Comparison of ENCODE assay signal across 12 cellular contexts in genomic region chr20:5150226-5151076, GRCh38. TPM values are rescaled to one million over a fixed set of nuclear protein-coding genes. Genes with fewer than 3 reads are reported as not detected.
DNase-seq lines count a peak whose midpoint lies in the region; ATAC-seq and TF ChIP-seq lines count a peak whose summit lies in the region.
"Had no signal": no experiment of that assay in that cellular context is flagged by ENCODE, and none has a peak within 500 bp of the region (broad histone marks: within the 10 kb centered on the region; RNA-seq: fewer than 3 reads in every experiment).

No MANE protein-coding gene starts in this region.

- peak overlapping the region; percentile 40 for H3K27ac ChIP-seq in colonic mucosa

- no peak overlapping the region for H3K9ac ChIP-seq in colonic mucosa (ENCODE audit: low read depth in 2 of 2, low read length in 2 of 2)

- intact Hi-C loops in colonic mucosa (cut with DNase I) = no loop called here

- no peak overlapping the region for H3K4me3 ChIP-seq in MG63
- no peak overlapping the region for H3K4me3 ChIP-seq in colonic mucosa

- no peak for TF ChIP-seq CTCF in colonic mucosa (IDR thresholded peaks at IDR 0.05)

- H3K9me3 ChIP-seq in MG63 (no peaks in the 10 kb centered on the region), colonic mucosa (no peaks in the 10 kb centered on the region)

- ATAC-seq in left lobe of liver = peak; percentile 80
- ATAC-seq in GM18909 (IDR thresholded peaks at IDR 0.05; ENCODE audit: poor library complexity, unreplicated experiment) = no peak
- no peak for ATAC-seq in GM21423 (IDR thresholded peaks at IDR 0.05; ENCODE audit: unreplicated experiment)

- no peaks in the 10 kb centered on the region for H3K27me3 ChIP-seq in MG63
- H3K27me3 ChIP-seq in colonic mucosa = no peaks in the 10 kb centered on the region

- DNase-seq in A172 (ENCODE audit: low spot score) (peak; percentile 48), MG63 (peak; percentile 24), colonic mucosa (peak; percentile 27), left lobe of liver (ENCODE audit: low spot score) (peak; percentile 75), COLO829 (ENCODE audit: low spot score) (no peak)
- no peak for DNase-seq in activated CD4-positive, alpha-beta T cell treated with anti-CD3 and anti-CD28 coated beads, Interleukin-2, amount 50 U/mL, for 4 hours
- DNase-seq: activated CD4-positive, alpha-beta memory T cell treated with anti-CD3 and anti-CD28 coated beads, Interleukin-2, amount 10 ng/mL, durations not matched to agents 7 days and 5 days; NCI-H2081; stimulated activated CD4-positive, alpha-beta T cell treated with anti-CD3 and anti-CD28 coated beads, Interleukin-4, amount 100 ng/mL, for 24 hours; trophoblast cell had no signal

- H3K36me3 ChIP-seq in MG63 (no peaks in the 10 kb centered on the region), colonic mucosa (no peaks in the 10 kb centered on the region)

- H3K4me1 ChIP-seq in colonic mucosa = peaks cover 6% of the 10 kb centered on the region

RNA-seq across cellular contexts. Expression of gene CDS2, which starts 23.6 kb away (rescaled TPM):
- total RNA-seq in A172 (2014; rRNA removed; shearing (Covaris generic)) = 21.9 and 35.8 TPM in 2 replicates
- total RNA-seq in MG63 (2014; rRNA removed; shearing (Covaris generic); ENCODE audit: low replicate concordance) = 3.3 and 4.0 TPM in 2 replicates
- total RNA-seq in colonic mucosa = 10 to 100 TPM; 31.7 to 44.3 TPM
- 29.9 TPM for total RNA-seq in left lobe of liver

RNA-seq across cellular contexts. Expression of gene PCNA, which starts 30.7 kb away (rescaled TPM):
- 524 and 529 TPM in 2 replicates for total RNA-seq in A172 (2014; rRNA removed; shearing (Covaris generic))
- total RNA-seq in MG63 (2014; rRNA removed; shearing (Covaris generic); ENCODE audit: low replicate concordance) = 185 and 256 TPM in 2 replicates
- total RNA-seq in colonic mucosa (100 to 1,000 TPM in 1 of 2 donors, 10 to 100 TPM in 1; 59.0 to 204 TPM), left lobe of liver (18.5 TPM)

RNA-seq across cellular contexts. Expression of gene TMEM230, which starts 37.6 kb away (rescaled TPM):
- total RNA-seq in A172 (2014; rRNA removed; shearing (Covaris generic)) = 129 and 146 TPM in 2 replicates
- 69.9 and 72.2 TPM in 2 replicates for total RNA-seq in MG63 (2014; rRNA removed; shearing (Covaris generic); ENCODE audit: low replicate concordance)
- total RNA-seq in colonic mucosa (10 to 100 TPM; 54.0 to 80.3 TPM), left lobe of liver (70.8 TPM)

Comparison
In these comparisons a context has a peak if more than half of its experiments do, and no peak if none do; other contexts are left out.
1. DNase-seq: peak in A172 (single experiment), MG63 (single experiment), colonic mucosa (single experiment) and left lobe of liver (single experiment); none in activated CD4-positive, alpha-beta T cell treated with anti-CD3 and anti-CD28 coated beads, Interleukin-2, amount 50 U/mL, for 4 hours (0 of 2) and COLO829 (single experiment).